ENCODE assay signal across 8 cellular contexts in genomic region chr14:51283402-51283825, GRCh38. TPM values are rescaled to one million over a fixed set of nuclear protein-coding genes. Genes with fewer than 3 reads are reported as not detected.
DNase-seq lines count a peak whose midpoint lies in the region; ATAC-seq and TF ChIP-seq lines count a peak whose summit lies in the region.

No MANE protein-coding gene starts in this region.

- ATAC-seq in esophagus mucosa: peak; percentile 93
- ATAC-seq in naive B cell (ENCODE audit: low read depth in 2 of 2): peak; percentile 32 to 48
- no peak for ATAC-seq in HG02852 (IDR thresholded peaks at IDR 0.05; ENCODE audit: unreplicated experiment)

- no peaks in the 10 kb centered on the region for H3K36me3 ChIP-seq in MG63

- peak; percentile 82 for DNase-seq in NCI-H1092 (lab: John Stamatoyannopoulos, UW)
- peak; percentile 81 for DNase-seq in SHP77 (lab: John Stamatoyannopoulos, UW)
- DNase-seq in naive B cell: peak; percentile 27
- DNase-seq in cortex of kidney (lab: John Stamatoyannopoulos, UW): no peak
- DNase-seq in MG63: no peak

- H3K9me3 ChIP-seq in MG63: no peaks in the 10 kb centered on the region

- TF ChIP-seq CTCF in GM12872 (IDR thresholded peaks at IDR 0.05; ENCODE audit: insufficient read depth, low read depth, low read length): peak; percentile 67

- no peaks in the 10 kb centered on the region for H3K9me3 Mint-ChIP-seq in naive B cell

- H3K27ac Mint-ChIP-seq in naive B cell: no peak overlapping the region

- H3K36me3 Mint-ChIP-seq in naive B cell: peaks cover 0 to 4% of the 10 kb centered on the region in 2 donors

- no peak overlapping the region for H3K4me3 Mint-ChIP-seq in naive B cell

- no peaks in the 10 kb centered on the region for H3K27me3 ChIP-seq in MG63

- peaks cover 0 to 4% (median 0%) of the 10 kb centered on the region in 3 donors for H3K4me1 Mint-ChIP-seq in naive B cell

- no peaks in the 10 kb centered on the region for H3K27me3 Mint-ChIP-seq in naive B cell

- H3K4me3 ChIP-seq in MG63: no peak overlapping the region

RNA-seq across cellular contexts. Expression of gene TMX1, which starts 43.4 kb away (rescaled TPM):
- total RNA-seq in esophagus mucosa: 19.8 TPM
- polyA plus RNA-seq in naive B cell (ENCODE audit: low read depth in 6 of 6): 10 to 100 TPM; 36.4 to 59.1 (median 42.1) TPM
- total RNA-seq in MG63 (2014; rRNA removed; shearing (Covaris generic); ENCODE audit: low replicate concordance): 31.8 and 49.6 TPM in 2 replicates

Comparison
In these comparisons a context has a peak if more than half of its experiments do, and no peak if none do; other contexts are left out.
1. DNase-seq: peak in NCI-H1092 (single experiment), SHP77 (2 of 2) and naive B cell (single experiment); none in cortex of kidney (single experiment) and MG63 (single experiment).